ENCODE assay signal across 26 cellular contexts in genomic region chr9:18037981-18038380, GRCh38.
"Had no signal": no experiment of that assay in that cellular context is flagged by ENCODE, and none has a peak within 500 bp of the region (broad histone marks: within the 10 kb centered on the region; RNA-seq: fewer than 3 reads in every experiment).

No MANE protein-coding gene starts in this region.

- H3K27me3 ChIP-seq: adrenal gland, breast epithelium, SJCRH30 had no signal

- DNase-seq: activated CD4-positive, alpha-beta memory T cell treated with anti-CD3 and anti-CD28 coated beads, Interleukin-2, amount 10 ng/mL, durations not matched to agents 7 days and 5 days; activated CD4-positive, alpha-beta T cell treated with anti-CD3 and anti-CD28 coated beads for 36 hours; activated CD4-positive, alpha-beta T cell treated with anti-CD3 and anti-CD28 coated beads, Interleukin-2, amount 50 U/mL, for 1 hour; activated CD8-positive, alpha-beta memory T cell treated with anti-CD3 and anti-CD28 coated beads, Interleukin-2, amount 50 U/mL, for 4 hours; activated naive CD4-positive, alpha-beta T cell treated with anti-CD3 and anti-CD28 coated beads, Interleukin-2, amount 50 U/mL, for 16 hours; activated naive CD8-positive, alpha-beta T cell treated with anti-CD3 and anti-CD28 coated beads, Interleukin-2, amount 10 ng/mL, durations not matched to agents 7 days and 5 days; adrenal gland; anterior cingulate cortex; IMR-90; KBM-7; NCI-H1048; NCI-H146; NCI-H187 treated with DMSO at 0.1 percent for 48 hours; NCI-H2081 treated with DMSO at 0.1 percent for 48 hours; NCI-H226; NCI-H510A treated with DMSO at 0.1 percent for 48 hours; NK-92 treated with Interleukin-12 subunit alpha and Interleukin-12 subunit beta, amount 100 ng/mL, for 24 hours; OCI-M1; Right ventricle myocardium superior; SK-N-SH; T-helper 1 cell had no signal

- H3K4me3 Mint-ChIP-seq: activated CD4-positive, alpha-beta memory T cell treated with anti-CD3 and anti-CD28 coated beads, Interleukin-2, amount 10 ng/mL, durations not matched to agents 7 days and 5 days; activated CD4-positive, alpha-beta T cell treated with anti-CD3 and anti-CD28 coated beads for 36 hours; activated naive CD8-positive, alpha-beta T cell treated with anti-CD3 and anti-CD28 coated beads, Interleukin-2, amount 10 ng/mL, durations not matched to agents 7 days and 5 days had no signal

- H3K4me3 ChIP-seq: adrenal gland, breast epithelium, SJCRH30 had no signal

- ATAC-seq: activated CD4-positive, alpha-beta T cell treated with anti-CD3 and anti-CD28 coated beads for 36 hours; Panc1 had no signal

- H3K36me3 Mint-ChIP-seq: activated naive CD8-positive, alpha-beta T cell treated with anti-CD3 and anti-CD28 coated beads, Interleukin-2, amount 10 ng/mL, durations not matched to agents 7 days and 5 days had no signal

- H3K9ac ChIP-seq: SK-N-SH had no signal

- H3K27ac ChIP-seq: adrenal gland, breast epithelium, RWPE1, SJCRH30, VCaP had no signal

- H3K9me3 ChIP-seq: adrenal gland, breast epithelium, SJCRH30, SK-N-SH had no signal

- H3K4me2 ChIP-seq: SK-N-SH had no signal

- H3K27ac Mint-ChIP-seq: activated CD4-positive, alpha-beta memory T cell treated with anti-CD3 and anti-CD28 coated beads, Interleukin-2, amount 10 ng/mL, durations not matched to agents 7 days and 5 days; activated CD4-positive, alpha-beta T cell treated with anti-CD3 and anti-CD28 coated beads for 36 hours; activated naive CD8-positive, alpha-beta T cell treated with anti-CD3 and anti-CD28 coated beads, Interleukin-2, amount 10 ng/mL, durations not matched to agents 7 days and 5 days had no signal

- H3K4me1 Mint-ChIP-seq: activated CD4-positive, alpha-beta memory T cell treated with anti-CD3 and anti-CD28 coated beads, Interleukin-2, amount 10 ng/mL, durations not matched to agents 7 days and 5 days; activated CD4-positive, alpha-beta T cell treated with anti-CD3 and anti-CD28 coated beads for 36 hours; activated naive CD8-positive, alpha-beta T cell treated with anti-CD3 and anti-CD28 coated beads, Interleukin-2, amount 10 ng/mL, durations not matched to agents 7 days and 5 days had no signal

- H3K36me3 ChIP-seq: adrenal gland, breast epithelium, SJCRH30 had no signal

- H3K4me1 ChIP-seq: adrenal gland, breast epithelium, SJCRH30 had no signal

- H3K9me3 Mint-ChIP-seq: activated CD4-positive, alpha-beta memory T cell treated with anti-CD3 and anti-CD28 coated beads, Interleukin-2, amount 10 ng/mL, durations not matched to agents 7 days and 5 days; activated naive CD8-positive, alpha-beta T cell treated with anti-CD3 and anti-CD28 coated beads, Interleukin-2, amount 10 ng/mL, durations not matched to agents 7 days and 5 days had no signal

- H3K27me3 Mint-ChIP-seq: activated CD4-positive, alpha-beta memory T cell treated with anti-CD3 and anti-CD28 coated beads, Interleukin-2, amount 10 ng/mL, durations not matched to agents 7 days and 5 days; activated CD4-positive, alpha-beta T cell treated with anti-CD3 and anti-CD28 coated beads for 36 hours had no signal
